Comparison of ENCODE assay signal across 1 cellular context in genomic region chr9:99115947-99116543, GRCh38.
TF ChIP-seq lines count a peak whose summit lies in the region.

No MANE protein-coding gene starts in this region.

TF ChIP-seq in IMR-90, 13 proteins besides CTCF, POLR2A, EP300 and RAD21:
- TF ChIP-seq ELK1 (IDR thresholded peaks at IDR 0.05; ENCODE audit: borderline replicate concordance, low read depth, low read length) (no peak), NFE2L2 (IDR thresholded peaks at IDR 0.05; ENCODE audit: low read depth, low read length) (no peak), MAFK (IDR thresholded peaks at IDR 0.05; ENCODE audit: low read depth, low read length) (no peak)
